In the genomic region with DNA sequence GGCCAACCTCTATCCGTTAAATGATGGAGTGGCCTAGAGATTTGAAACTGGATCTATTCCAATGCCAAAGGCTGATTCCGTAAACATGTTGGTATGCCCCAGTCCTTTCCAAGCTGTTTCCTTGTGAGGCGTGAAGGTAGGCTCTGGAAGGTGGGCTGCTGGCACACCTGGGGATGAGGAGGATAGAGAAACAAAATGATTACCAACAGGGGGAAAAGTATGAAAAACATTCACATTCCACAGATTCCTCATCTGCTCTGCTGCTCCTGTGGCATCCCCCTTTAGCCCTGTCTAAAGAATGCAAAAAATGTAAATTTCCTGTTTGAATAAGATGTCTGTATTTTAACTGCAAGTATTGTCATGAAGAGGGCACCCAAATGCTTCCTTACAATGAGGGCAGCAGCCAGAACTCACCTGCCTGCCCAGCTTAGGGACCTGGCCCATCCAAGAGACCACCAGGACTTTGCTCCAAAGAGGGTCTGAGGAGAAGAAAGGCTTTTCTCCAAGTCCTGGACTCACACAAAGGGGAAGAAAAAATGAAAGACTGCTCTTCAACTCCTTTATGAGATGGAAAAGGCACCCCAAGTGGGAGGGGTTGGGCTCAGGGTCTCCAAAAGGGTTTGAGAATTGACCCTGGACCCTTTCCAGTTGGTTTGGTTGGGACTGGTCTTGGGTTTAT, we compare ENCODE assay signal across 13 cellular contexts.
DNase-seq lines count a peak whose midpoint lies in the region; ATAC-seq, FAIRE-seq and TF ChIP-seq lines count a peak whose summit lies in the region.
"Had no signal": no experiment of that assay in that cellular context is flagged by ENCODE, and none has a peak within 500 bp of the region (broad histone marks: within the 10 kb centered on the region; RNA-seq: fewer than 3 reads in every experiment).

No MANE protein-coding gene starts in this region.

- no peak for TF ChIP-seq POLR2A in A549 (IDR thresholded peaks at IDR 0.05; ENCODE audit: low read length)

- no peak for TF ChIP-seq CTCF in A549 (IDR thresholded peaks at IDR 0.05)
- no peak for TF ChIP-seq CTCF in endodermal cell (conservative IDR thresholded peaks at IDR 0.05)

- peak overlapping the region; percentile 11; the same call in 1 of the 3 replicates for H3K4me2 ChIP-seq in A549

- peaks cover 51% of the 10 kb centered on the region for H3K4me1 Mint-ChIP-seq in endodermal cell
- peaks cover 28% of the 10 kb centered on the region for H3K4me1 Mint-ChIP-seq in activated naive CD4-positive, alpha-beta T cell treated with anti-CD3 and anti-CD28 coated beads for 36 hours (ENCODE audit: low read depth)

- WGBS in A549 (ENCODE audit: missing lambda C conversion rate) = 84% methylated on average over 3 of the region's 3 CpGs
- WGBS in endodermal cell (ENCODE audit: insufficient coverage in 1 of 2, insufficient read length in 1 of 2), 2 experiments = 84 to 89% methylated on average over 2 to 3 of the region's 3 CpGs
- 75 to 86% methylated on average over 3 of the region's 3 CpGs for WGBS in mesodermal cell (ENCODE audit: insufficient coverage in 2 of 2), 2 experiments

- no peaks in the 10 kb centered on the region for H3K9me3 Mint-ChIP-seq in endodermal cell
- H3K9me3 Mint-ChIP-seq in activated naive CD4-positive, alpha-beta T cell treated with anti-CD3 and anti-CD28 coated beads for 36 hours = no peaks in the 10 kb centered on the region

- ATAC-seq in A549 (peak in 1 of 2 experiments; percentile 43; a peak in 2 of 6 replicates), GM19035 (IDR thresholded peaks at IDR 0.05; ENCODE audit: unreplicated experiment) (no peak)
- ATAC-seq: right cardiac atrium had no signal

- DNase-seq in A549 (ENCODE audit: low read depth in 1 of 2, low spot score in 1 of 2) = no peak
- DNase-seq in endodermal cell = peak; percentile 80
- DNase-seq in NCI-H1930 (lab: John Stamatoyannopoulos, UW) = no peak
- DNase-seq in activated naive CD4-positive, alpha-beta T cell treated with anti-CD3 and anti-CD28 coated beads for 36 hours = no peak
- no peak for DNase-seq in SW480 (ENCODE audit: low spot score)
- DNase-seq: activated T-cell treated with anti-CD3 and anti-CD28 coated beads for 4 hours, NCI-H774, right cardiac atrium had no signal

- POLR2A ChIA-PET in A549 (lab: Yijun Ruan, JAX) = no interaction called here

- TF ChIP-seq RAD21 in A549 (conservative IDR thresholded peaks at IDR 0.05 in 1 of 2, IDR thresholded peaks at IDR 0.05 in 1 of 2) (no peak), Ishikawa (IDR thresholded peaks at IDR 0.05; ENCODE audit: low read depth) (peak; percentile 5)

- H3K27ac Mint-ChIP-seq in endodermal cell = peak overlapping the region; percentile 79
- no peak overlapping the region for H3K27ac Mint-ChIP-seq in activated naive CD4-positive, alpha-beta T cell treated with anti-CD3 and anti-CD28 coated beads for 36 hours

- H3K36me3 ChIP-seq in endodermal cell (ENCODE audit: control insufficient read depth, insufficient read depth, low read length) = no peaks in the 10 kb centered on the region
- no peaks in the 10 kb centered on the region for H3K36me3 ChIP-seq in mesodermal cell (ENCODE audit: control insufficient read depth, insufficient read depth, low read length)

- H3K9me3 ChIP-seq in A549 (no peaks in the 10 kb centered on the region), endodermal cell (ENCODE audit: control insufficient read depth, low read length) (no peaks in the 10 kb centered on the region), mesodermal cell (ENCODE audit: control insufficient read depth, low read length) (no peaks in the 10 kb centered on the region)

- intact Hi-C loops in activated naive CD4-positive, alpha-beta T cell treated with anti-CD3 and anti-CD28 coated beads for 36 hours (cut with micrococcal nuclease) = no loop called here

- no peaks in the 10 kb centered on the region for H3K27me3 Mint-ChIP-seq in endodermal cell (ENCODE audit: insufficient read depth)
- H3K27me3 Mint-ChIP-seq in activated naive CD4-positive, alpha-beta T cell treated with anti-CD3 and anti-CD28 coated beads for 36 hours (ENCODE audit: low read depth) = no peaks in the 10 kb centered on the region

- TF ChIP-seq EP300 in A549 (IDR thresholded peaks at IDR 0.05) (no peak), Ishikawa (IDR thresholded peaks at IDR 0.05; ENCODE audit: borderline replicate concordance) (peak; percentile 96)

- H3K4me1 ChIP-seq in A549 (peaks cover 26% of the 10 kb centered on the region), endodermal cell (ENCODE audit: control insufficient read depth, insufficient read depth, low read length) (peaks cover 19% of the 10 kb centered on the region), mesodermal cell (ENCODE audit: control insufficient read depth, insufficient read depth, low read length, poor library complexity, severe bottlenecking) (peaks cover 42% of the 10 kb centered on the region)

- CTCF ChIA-PET in A549 (lab: Yijun Ruan, JAX) = interaction anchor here (1.4 kb wide), 1 partner anchor 36 kb away, joined by 3 read pairs; no protein-coding TSS in a partner anchor
- CTCF ChIA-PET in activated naive CD4-positive, alpha-beta T cell treated with anti-CD3 and anti-CD28 coated beads for 36 hours (lab: Charles Lee) = no interaction called here

- peak overlapping the region; percentile 5 for H3K4me3 Mint-ChIP-seq in endodermal cell
- no peak overlapping the region for H3K4me3 Mint-ChIP-seq in activated naive CD4-positive, alpha-beta T cell treated with anti-CD3 and anti-CD28 coated beads for 36 hours

- no peaks in the 10 kb centered on the region for H3K27me3 ChIP-seq in endodermal cell (ENCODE audit: control insufficient read depth, insufficient read depth, low read length, poor library complexity, severe bottlenecking)

- H3K9ac ChIP-seq in endodermal cell (ENCODE audit: extremely low read depth, low read length, poor library complexity, severe bottlenecking) = no peak overlapping the region

- no peak overlapping the region for H3K27ac ChIP-seq in A549
- H3K27ac ChIP-seq in endodermal cell (ENCODE audit: low read depth, low read length) = no peak overlapping the region
- peak overlapping the region; percentile 85 for H3K27ac ChIP-seq in mesodermal cell (ENCODE audit: low read depth, low read length, severe bottlenecking)

- H3K36me3 Mint-ChIP-seq in endodermal cell (ENCODE audit: low read depth) = no peaks in the 10 kb centered on the region
- no peaks in the 10 kb centered on the region for H3K36me3 Mint-ChIP-seq in activated naive CD4-positive, alpha-beta T cell treated with anti-CD3 and anti-CD28 coated beads for 36 hours (ENCODE audit: low read depth)

- FAIRE-seq in A549 (lab: Jason Lieb, UNC) = no peak
- FAIRE-seq: colon, islet of Langerhans had no signal

- H3K4me3 ChIP-seq in A549 (no peak overlapping the region), endodermal cell (ENCODE audit: low read length) (no peak overlapping the region), mesodermal cell (ENCODE audit: extremely low read depth, insufficient read depth, low read length, poor library complexity, severe bottlenecking) (no peak overlapping the region)

TF ChIP-seq in A549, 52 proteins besides CTCF, POLR2A, EP300 and RAD21:
- TF ChIP-seq NFE2L2 (conservative IDR thresholded peaks at IDR 0.05; ENCODE audit: low read length) = no peak
- TF ChIP-seq CBX2 (IDR thresholded peaks at IDR 0.05; ENCODE audit: borderline replicate concordance, low read depth) = no peak
- TF ChIP-seq ZNF302 (CRISPR knock-in tag; IDR thresholded peaks at IDR 0.05) = no peak
- no peak for TF ChIP-seq SMC3 (IDR thresholded peaks at IDR 0.05)
- TF ChIP-seq RFX5 (IDR thresholded peaks at IDR 0.05) = no peak
- no peak for TF ChIP-seq POLR2AphosphoS2 (conservative IDR thresholded peaks at IDR 0.05; ENCODE audit: low read length)
- no peak for TF ChIP-seq CHD2 (IDR thresholded peaks at IDR 0.05; ENCODE audit: low read length, partially characterized antibody)
- no peak for TF ChIP-seq KDM5A (IDR thresholded peaks at IDR 0.05)
- TF ChIP-seq EHF (CRISPR knock-in tag; IDR thresholded peaks at IDR 0.05) = no peak
- TF ChIP-seq CEBPB (IDR thresholded peaks at IDR 0.05) = no peak
- no peak for TF ChIP-seq EHMT2 (IDR thresholded peaks at IDR 0.05; ENCODE audit: low read depth)
- TF ChIP-seq PHF8 (IDR thresholded peaks at IDR 0.05; ENCODE audit: borderline replicate concordance, low read depth) = no peak
- no peak for TF ChIP-seq CHD4 (IDR thresholded peaks at IDR 0.05; ENCODE audit: borderline replicate concordance)
- TF ChIP-seq JUNB (IDR thresholded peaks at IDR 0.05) = no peak
TF ChIP-seq in A549: peak in this region for 0.

TF ChIP-seq in Ishikawa, 13 proteins besides CTCF, POLR2A, EP300 and RAD21:
- TF ChIP-seq EGR1 (IDR thresholded peaks at IDR 0.05) (no peak), FOXM1 (IDR thresholded peaks at IDR 0.05; ENCODE audit: borderline replicate concordance, low read depth) (peak; percentile 94), TEAD4 (IDR thresholded peaks at IDR 0.05) (peak; percentile 99), TCF12 (IDR thresholded peaks at IDR 0.05; ENCODE audit: low read depth) (peak; percentile 96), NFIC (IDR thresholded peaks at IDR 0.05) (peak; percentile 84)
- TF ChIP-seq, protein P1, sequence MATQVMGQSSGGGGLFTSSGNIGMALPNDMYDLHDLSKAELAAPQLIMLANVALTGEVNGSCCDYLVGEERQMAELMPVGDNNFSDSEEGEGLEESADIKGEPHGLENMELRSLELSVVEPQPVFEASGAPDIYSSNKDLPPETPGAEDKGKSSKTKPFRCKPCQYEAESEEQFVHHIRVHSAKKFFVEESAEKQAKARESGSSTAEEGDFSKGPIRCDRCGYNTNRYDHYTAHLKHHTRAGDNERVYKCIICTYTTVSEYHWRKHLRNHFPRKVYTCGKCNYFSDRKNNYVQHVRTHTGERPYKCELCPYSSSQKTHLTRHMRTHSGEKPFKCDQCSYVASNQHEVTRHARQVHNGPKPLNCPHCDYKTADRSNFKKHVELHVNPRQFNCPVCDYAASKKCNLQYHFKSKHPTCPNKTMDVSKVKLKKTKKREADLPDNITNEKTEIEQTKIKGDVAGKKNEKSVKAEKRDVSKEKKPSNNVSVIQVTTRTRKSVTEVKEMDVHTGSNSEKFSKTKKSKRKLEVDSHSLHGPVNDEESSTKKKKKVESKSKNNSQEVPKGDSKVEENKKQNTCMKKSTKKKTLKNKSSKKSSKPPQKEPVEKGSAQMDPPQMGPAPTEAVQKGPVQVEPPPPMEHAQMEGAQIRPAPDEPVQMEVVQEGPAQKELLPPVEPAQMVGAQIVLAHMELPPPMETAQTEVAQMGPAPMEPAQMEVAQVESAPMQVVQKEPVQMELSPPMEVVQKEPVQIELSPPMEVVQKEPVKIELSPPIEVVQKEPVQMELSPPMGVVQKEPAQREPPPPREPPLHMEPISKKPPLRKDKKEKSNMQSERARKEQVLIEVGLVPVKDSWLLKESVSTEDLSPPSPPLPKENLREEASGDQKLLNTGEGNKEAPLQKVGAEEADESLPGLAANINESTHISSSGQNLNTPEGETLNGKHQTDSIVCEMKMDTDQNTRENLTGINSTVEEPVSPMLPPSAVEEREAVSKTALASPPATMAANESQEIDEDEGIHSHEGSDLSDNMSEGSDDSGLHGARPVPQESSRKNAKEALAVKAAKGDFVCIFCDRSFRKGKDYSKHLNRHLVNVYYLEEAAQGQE (IDR thresholded peaks at IDR 0.05; ENCODE audit: low read depth) = no peak
